Comparison of ENCODE assay signal across 1 cellular context in the genomic region with DNA sequence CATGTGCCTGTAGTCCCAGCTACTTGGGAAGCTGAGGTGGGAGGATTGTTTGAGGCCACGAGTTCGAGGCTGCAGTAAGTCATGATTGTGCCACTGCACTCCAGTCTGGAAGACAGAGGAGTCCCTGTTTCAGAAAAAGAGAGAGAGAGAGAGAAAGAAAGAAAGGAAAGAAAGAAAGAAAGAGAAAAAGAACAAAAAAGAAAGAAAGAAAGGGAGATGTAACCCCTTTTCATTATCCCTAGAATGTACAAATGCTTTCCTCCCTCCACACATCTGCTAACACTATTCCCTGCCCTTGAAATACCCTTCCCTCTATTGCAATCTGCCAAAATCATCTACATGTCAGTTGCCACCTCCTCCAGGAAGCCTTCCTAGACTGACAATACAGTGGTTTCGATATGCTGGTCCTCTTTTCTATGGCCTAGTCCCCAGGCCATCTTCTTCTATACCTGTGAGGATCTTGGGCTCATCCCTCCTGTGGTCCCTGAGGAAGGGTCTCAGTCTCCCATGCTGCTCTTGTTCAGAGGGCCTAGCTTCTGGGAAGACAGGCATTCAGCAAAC.
TF ChIP-seq lines count a peak whose summit lies in the region.

No MANE protein-coding gene starts in this region.

TF ChIP-seq in K562, 482 proteins besides CTCF, POLR2A, EP300 and RAD21:
- TF ChIP-seq RBM25 (IDR thresholded peaks at IDR 0.05; ENCODE audit: low read depth, low read length, severe bottlenecking) (peak; percentile 97), ZBED1 (IDR thresholded peaks at IDR 0.05) (no peak), CHD4 (IDR thresholded peaks at IDR 0.05; ENCODE audit: insufficient read depth, insufficient replicate concordance, low read depth, low read length, poor library complexity, severe bottlenecking) (peak; percentile 31), GTF3C2 (IDR thresholded peaks at IDR 0.05; ENCODE audit: borderline replicate concordance, extremely low read depth, insufficient read length) (peak; percentile 46), ELF1 (tag; IDR thresholded peaks at IDR 0.05) (no peak), THRB (CRISPR knock-in tag; conservative IDR thresholded peaks at IDR 0.05) (0 out of 2 replicates have a peak, but pooled peaks have one; percentile 8), BCOR (IDR thresholded peaks at IDR 0.05) (peak; percentile 93), HDAC2 (IDR thresholded peaks at IDR 0.05) (0 out of 2 replicates have a peak, but pooled peaks have one; percentile 28), ZFP36 (IDR thresholded peaks at IDR 0.05; ENCODE audit: low read depth, low read length, partially characterized antibody) (peak; percentile 100), ZNF436 (CRISPR knock-in tag; IDR thresholded peaks at IDR 0.05) (peak; percentile 92), CHCHD3 (CRISPR knock-in tag; IDR thresholded peaks at IDR 0.05) (no peak), GABPB2 (CRISPR knock-in tag; conservative IDR thresholded peaks at IDR 0.05) (no peak), KDM1A (IDR thresholded peaks at IDR 0.05) (peak; percentile 20 to 63; a peak in 2 of 4 replicates), SMARCA5 (IDR thresholded peaks at IDR 0.05) (peak; percentile 96), ADNP (tag; IDR thresholded peaks at IDR 0.05) (0 out of 2 replicates have a peak, but pooled peaks have one; percentile 37), RCOR1 (IDR thresholded peaks at IDR 0.05; ENCODE audit: borderline replicate concordance in 1 of 2, low read depth in 2 of 2, low read length in 2 of 2) (peak in 1 of 2 experiments; percentile 8; a peak in 1 of 4 replicates)
TF ChIP-seq in K562: peak in this region for 12.
